ENCODE assay signal across 8 cellular contexts in the genomic region with DNA sequence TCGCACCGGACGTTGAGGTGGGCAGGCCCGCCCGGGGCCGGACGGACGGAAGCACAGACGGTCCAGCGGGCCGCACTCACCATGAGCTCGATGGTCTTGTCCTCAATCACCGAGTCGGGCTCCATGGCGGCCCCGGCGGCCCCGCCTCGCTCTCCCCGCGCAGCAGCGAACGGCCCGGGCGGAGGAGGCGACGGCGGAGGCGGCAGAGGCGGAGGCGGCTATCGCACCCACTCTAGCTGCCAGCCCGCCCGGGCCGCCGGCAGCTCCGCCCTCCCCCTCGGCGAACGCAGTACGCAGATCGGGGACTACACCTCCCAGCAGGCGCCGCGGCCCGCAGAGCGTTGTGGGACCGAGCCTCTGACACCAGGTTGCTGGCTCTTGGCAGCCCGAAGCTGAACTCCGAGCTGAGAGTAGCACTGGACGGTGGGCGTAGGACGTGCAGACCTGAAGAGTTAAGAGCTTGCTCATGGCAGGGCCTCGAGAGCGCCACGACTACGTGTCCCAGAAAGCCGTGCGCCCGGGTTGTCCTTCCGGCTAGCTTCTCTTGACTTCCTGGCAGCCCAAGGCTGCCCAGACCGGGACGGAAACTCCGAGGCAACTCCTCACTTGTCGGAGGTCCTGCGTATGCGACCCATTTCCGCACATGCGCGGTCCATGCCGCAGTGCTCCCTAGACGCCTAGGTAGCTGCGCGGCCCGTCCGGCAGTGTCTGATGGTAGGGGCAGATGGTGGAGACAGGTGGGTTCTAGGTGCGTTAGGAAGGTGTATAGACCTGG. TPM values are rescaled to one million over a fixed set of nuclear protein-coding genes. Genes with fewer than 3 reads are reported as not detected.
DNase-seq lines count a peak whose midpoint lies in the region; ATAC-seq, FAIRE-seq and TF ChIP-seq lines count a peak whose summit lies in the region.

A gene (minus strand): TSS at position 261 of the 775 bp plus-strand sequence. CDS start 136 bp downstream, at position 125.

- H2BK20ac ChIP-seq in H1 (ENCODE audit: low read length): peak within 1 kb of the TSS; percentile 89

- no peak; a peak in 1 of 4 replicates for TF ChIP-seq CTCF in H1 (IDR thresholded peaks at IDR 0.05; ENCODE audit: control extremely low read depth in 1 of 3, insufficient read depth in 1 of 3, low read depth in 1 of 3, low read length in 3 of 3)

- H2BK5ac ChIP-seq in H1 (ENCODE audit: low read depth, low read length): peak within 1 kb of the TSS; percentile 100
- peak within 1 kb of the TSS; percentile 93 for H2BK5ac ChIP-seq in mesendoderm (ENCODE audit: low read length)

- peak within 1 kb of the TSS; percentile 95 for H2BK120ac ChIP-seq in H1 (replicated peaks; ENCODE audit: low read depth, low read length)
- no peak within 1 kb of the TSS for H2BK120ac ChIP-seq in mesendoderm (ENCODE audit: low read depth, low read length)

- TF ChIP-seq POLR2A in H1 (IDR thresholded peaks at IDR 0.05; ENCODE audit: control extremely low read depth in 1 of 2, low read depth in 2 of 2, low read length in 2 of 2): peak; percentile 63 to 72

- CTCF ChIA-PET in H1 (lab: Charles Lee; ENCODE audit: partially characterized antibody): interaction anchor here (0.5 to 6.0 kb wide), 18 partner anchors 12 to 766 kb away, joined by 3 to 40 read pairs (median 4); no protein-coding TSS in a partner anchor

- H3K4me1 ChIP-seq in H1 (replicated peaks in 1 of 4; ENCODE audit: control insufficient read depth in 3 of 4, insufficient read depth in 4 of 4, low read length in 3 of 4) (peaks cover 13 to 34% (median 19%) of the 10 kb centered on the region in 4 experiments), mesendoderm (ENCODE audit: control insufficient read depth, low read depth, low read length) (peaks cover 12% of the 10 kb centered on the region)

- H2BK12ac ChIP-seq in H1 (ENCODE audit: low read depth, low read length): peak within 1 kb of the TSS; percentile 99; the same call in 1 of the 2 replicates

- H4K5ac ChIP-seq in H1 (ENCODE audit: insufficient read length, low read depth, low read length) (peak within 1 kb of the TSS; percentile 98), mesendoderm (ENCODE audit: low read length) (peak within 1 kb of the TSS; percentile 27)

- H3K27me3 ChIP-seq in H1 (replicated peaks in 1 of 4; ENCODE audit: control insufficient read depth in 3 of 4, extremely low read depth in 1 of 4, insufficient read depth in 3 of 4, low read length in 3 of 4) (no peaks in the 10 kb centered on the region), mesendoderm (ENCODE audit: insufficient read depth, low read length, poor library complexity) (no peaks in the 10 kb centered on the region)

- H4K8ac ChIP-seq in H1 (ENCODE audit: extremely low read depth, insufficient read depth, low read length) (peak within 1 kb of the TSS; percentile 94), mesendoderm (ENCODE audit: low read depth, low read length) (no peak within 1 kb of the TSS)

- H3K79me1 ChIP-seq in H1 (ENCODE audit: low read depth, low read length) (peaks cover 5% of the 10 kb centered on the region; the same call in 1 of the 2 replicates), mesendoderm (ENCODE audit: low read length) (peaks cover 6% of the 10 kb centered on the region)

- peak within 1 kb of the TSS; percentile 93; the same call in 1 of the 2 replicates for H2BK15ac ChIP-seq in H1 (ENCODE audit: low read length)
- no peak within 1 kb of the TSS for H2BK15ac ChIP-seq in mesendoderm (replicated peaks; ENCODE audit: low read depth)

- H3K79me2 ChIP-seq in H1 (ENCODE audit: control insufficient read depth in 1 of 2, insufficient read depth in 2 of 2, low read length in 2 of 2): peaks cover 39 to 60% of the 10 kb centered on the region in 2 experiments
- H3K79me2 ChIP-seq in mesendoderm (ENCODE audit: control insufficient read depth, insufficient read depth, low read length): peaks cover 34% of the 10 kb centered on the region

- no peak for TF ChIP-seq EP300 in H1 (IDR thresholded peaks at IDR 0.05; ENCODE audit: borderline replicate concordance in 1 of 2, low read depth in 2 of 2, low read length in 2 of 2)

- no peak for TF ChIP-seq RAD21 in H1 (IDR thresholded peaks at IDR 0.05 in 1 of 2, conservative IDR thresholded peaks at IDR 0.05 in 1 of 2; ENCODE audit: low read depth in 2 of 2, low read length in 2 of 2)

- H3K36me3 ChIP-seq in H1 (ENCODE audit: control insufficient read depth in 2 of 4, insufficient read depth in 4 of 4, low read length in 3 of 4) (no peaks in the 10 kb centered on the region), mesendoderm (ENCODE audit: control insufficient read depth, insufficient read depth, low read length) (no peaks in the 10 kb centered on the region)

- H3K14ac ChIP-seq in H1 (ENCODE audit: insufficient read length): peak within 1 kb of the TSS; percentile 73

- peak within 1 kb of the TSS; percentile 97 for H2AFZ ChIP-seq in H1 (ENCODE audit: low read length)

- peak; percentile 81 for ATAC-seq in GM21360 (IDR thresholded peaks at IDR 0.05; ENCODE audit: unreplicated experiment)

- H4K91ac ChIP-seq in H1 (replicated peaks; ENCODE audit: insufficient read length, low read length): peak within 1 kb of the TSS; percentile 100

- peaks cover 11% of the 10 kb centered on the region for H3K23me2 ChIP-seq in H1 (ENCODE audit: low read depth, low read length)

- peak within 1 kb of the TSS; percentile 84 for H3K4ac ChIP-seq in H1 (replicated peaks; ENCODE audit: insufficient read length, low read depth, low read length)
- peak within 1 kb of the TSS; percentile 60 for H3K4ac ChIP-seq in mesendoderm (ENCODE audit: low read depth, low read length)

- H3K18ac ChIP-seq in H1 (ENCODE audit: extremely low read depth, low read length) (peak within 1 kb of the TSS; percentile 100), mesendoderm (ENCODE audit: low read length) (peak within 1 kb of the TSS; percentile 86)

- H3K4me2 ChIP-seq in H1 (ENCODE audit: insufficient read depth in 1 of 2, low read depth in 2 of 2, low read length in 2 of 2): peak within 1 kb of the TSS; percentile 75 to 97
- H3K4me2 ChIP-seq in mesendoderm (ENCODE audit: low read length): peak within 1 kb of the TSS; percentile 94

- H4K20me1 ChIP-seq in H1 (replicated peaks in 1 of 2; ENCODE audit: control insufficient read depth in 1 of 2, insufficient read depth in 2 of 2, low read length in 2 of 2): peaks cover 11 to 14% of the 10 kb centered on the region in 2 experiments

- peak within 1 kb of the TSS; percentile 97 for H3K56ac ChIP-seq in H1 (replicated peaks; ENCODE audit: insufficient read length, low read depth, low read length)
- H3K56ac ChIP-seq in mesendoderm (ENCODE audit: low read length): peak within 1 kb of the TSS; percentile 96

- 2% methylated on average over 62 of the region's 77 CpGs; no CpG with 5 or more reads in 1 of the 2 experiments for WGBS in H1 (ENCODE audit: extremely low coverage in 1 of 2, insufficient coverage in 1 of 2, insufficient read length in 1 of 2, insufficient replicate concordance in 2 of 2, low coverage in 1 of 2, low lambda C conversion rate in 2 of 2, missing lambda C conversion rate in 1 of 2), 2 experiments
- WGBS in mesendoderm (ENCODE audit: extremely low coverage, insufficient coverage, low lambda C conversion rate): no CpG with 5 or more reads among the region's 77 CpGs

- peak within 1 kb of the TSS; percentile 98 for H3K27ac ChIP-seq in H1 (ENCODE audit: low read depth, low read length)
- peak within 1 kb of the TSS; percentile 88 for H3K27ac ChIP-seq in mesendoderm (ENCODE audit: low read depth, low read length)

- FAIRE-seq in H1 (lab: Jason Lieb, UNC): peak; percentile 39

- H2AK5ac ChIP-seq in H1 (ENCODE audit: low read depth, low read length) (peak within 1 kb of the TSS; percentile 32), mesendoderm (ENCODE audit: low read length) (no peak within 1 kb of the TSS)

- H3K9ac ChIP-seq in H1 (replicated peaks in 1 of 4; ENCODE audit: extremely low read depth in 1 of 4, low read depth in 3 of 4, low read length in 3 of 4): peak within 1 kb of the TSS; percentile 83 to 96 (median 92)
- peak within 1 kb of the TSS; percentile 95 for H3K9ac ChIP-seq in mesendoderm (ENCODE audit: low read length)

- H3K4me3 ChIP-seq in H1 (ENCODE audit: extremely low read depth in 1 of 4, insufficient read depth in 2 of 4, low read depth in 3 of 4, low read length in 4 of 4) (peak within 1 kb of the TSS; percentile 82 to 99 (median 96)), mesendoderm (ENCODE audit: low read length) (peak within 1 kb of the TSS; percentile 95)

- POLR2A ChIA-PET in H1 (lab: Charles Lee; ENCODE audit: partially characterized antibody): interaction anchor here (0.7 to 6.6 kb wide), 30 partner anchors 10 to 619 kb away, joined by 3 to 66 read pairs (median 4); a partner anchor contains a TSS

- DNase-seq in COLO668 (lab: John Stamatoyannopoulos, UW; ENCODE audit: unreplicated experiment) (peak; percentile 91), HT1080 (ENCODE audit: low read depth) (peak; percentile 96), NOMO-1 treated with DMSO at 0.1 percent for 48 hours (lab: John Stamatoyannopoulos, UW; ENCODE audit: unreplicated experiment) (peak; percentile 95), H1 (ENCODE audit: low read depth in 1 of 2, low spot score in 2 of 2) (peak; percentile 89 to 91), mesendoderm (peak; percentile 99)
- DNase-seq in activated CD8-positive, alpha-beta memory T cell treated with anti-CD3 and anti-CD28 coated beads for 48 hours (ENCODE audit: low read depth in 2 of 3, low spot score in 2 of 3): peak; percentile 91 to 92 (median 91)
- peak; percentile 90 for DNase-seq in stimulated activated CD8-positive, alpha-beta memory T cell treated with anti-CD3 and anti-CD28 coated beads, Interleukin-15, amount 100 ng/mL, for 1 hour (ENCODE audit: low read depth)

- H3K23ac ChIP-seq in H1 (ENCODE audit: insufficient read length) (no peak within 1 kb of the TSS), mesendoderm (ENCODE audit: low read length) (no peak within 1 kb of the TSS)

- H3K9me3 ChIP-seq in H1 (ENCODE audit: insufficient read depth in 2 of 2, low read depth in 1 of 2, low read length in 1 of 2): no peaks in the 10 kb centered on the region

TF ChIP-seq in H1, 55 proteins besides CTCF, POLR2A, EP300 and RAD21 (continues in another document):
- TF ChIP-seq YY1 (IDR thresholded peaks at IDR 0.05; ENCODE audit: low read depth, low read length): no peak

RNA-seq across cellular contexts. Expression of the gene that starts here (rescaled TPM):
- total RNA-seq in HT1080 (2014; rRNA removed; shearing (Covaris generic)): 57.9 and 77.2 TPM in 2 replicates
- polyA plus RNA-seq in HT1080 (2015; cell fraction: cytosol; rRNA removed): 65.3 and 76.8 TPM in 2 replicates
- 45.9 and 49.4 TPM in 2 replicates for polyA plus RNA-seq in HT1080 (2015; cell fraction: nucleus; rRNA removed)
- total RNA-seq in H1 (2021; fragmentation: NEBNext Ultra II Directional; extraction: Animal tissue kit (Norgen Biotek cat#: 25700)): 75.6 and 77.2 TPM in 2 replicates
- 41.1 and 45.0 TPM in 2 replicates for polyA plus RNA-seq in H1 (2011; rRNA removed)
- 53.5 TPM for polyA plus RNA-seq in H1 (2011; cell fraction: cytosol; rRNA removed)
- 45.3 TPM for polyA plus RNA-seq in H1 (2011; cell fraction: nucleus; rRNA removed)
- 39.7 to 54.0 TPM (median 49.6 TPM) in 4 replicates for polyA plus RNA-seq in H1 (2012, experiment 1 of 2)
- polyA plus RNA-seq in H1 (2012, experiment 2 of 2): 15.1 TPM
- polyA plus RNA-seq in H1 (2013, experiment 1 of 2): 28.3 TPM
- 27.8 TPM for polyA plus RNA-seq in H1 (2013, experiment 2 of 2)
- polyA minus RNA-seq in H1 (2011; rRNA and poly(A)+ RNA removed): 177 and 211 TPM in 2 replicates
- 70.6 TPM for polyA minus RNA-seq in H1 (2011; cell fraction: cytosol; rRNA and poly(A)+ RNA removed)
- 72.6 TPM for polyA minus RNA-seq in H1 (2011; cell fraction: nucleus; rRNA and poly(A)+ RNA removed)
- 19.2 TPM for polyA plus RNA-seq in mesendoderm (2013, experiment 1 of 2)
- 20.2 TPM for polyA plus RNA-seq in mesendoderm (2013, experiment 2 of 2)

Comparison
In these comparisons a context has a peak if more than half of its experiments do, and no peak if none do; other contexts are left out.
1. Peak in every context shown above with its lines: DNase-seq, ATAC-seq, H3K4me3 ChIP-seq and H3K27ac ChIP-seq.